ENCODE assay signal across 8 cellular contexts in genomic region chr6:159042003-159042823, GRCh38. TPM values are rescaled to one million over a fixed set of nuclear protein-coding genes. Genes with fewer than 3 reads are reported as not detected.
DNase-seq lines count a peak whose midpoint lies in the region; ATAC-seq and TF ChIP-seq lines count a peak whose summit lies in the region.

No MANE protein-coding gene starts in this region.

- TF ChIP-seq CTCF in AG04449 (IDR thresholded peaks at IDR 0.05; ENCODE audit: insufficient read depth, low read length, missing control alignments), result peak; percentile 88
- peak; percentile 67 to 97 (median 91) for TF ChIP-seq CTCF in dorsolateral prefrontal cortex (IDR thresholded peaks at IDR 0.05 in 54 of 56, conservative IDR thresholded peaks at IDR 0.05 in 2 of 56; ENCODE audit: low read depth in 1 of 56, partially characterized antibody in 56 of 56)
- TF ChIP-seq CTCF in liver (IDR thresholded peaks at IDR 0.05; ENCODE audit: low read depth, low read length, missing input control), result peak; percentile 97

- intact Hi-C loops in dorsolateral prefrontal cortex (cut with DNase I), result loop anchor here (2.0 to 5.0 kb wide), 3 partner anchors 61 to 95 kb away; no protein-coding TSS in a partner anchor

- peak overlapping the region in 13 of 59 donors; percentile 9 to 65 (median 32) for H3K27ac ChIP-seq in dorsolateral prefrontal cortex
- H3K27ac ChIP-seq in liver (ENCODE audit: low read depth in 1 of 2, low read length in 2 of 2), result peak overlapping the region; percentile 3 to 38

- H3K4me1 ChIP-seq in liver (ENCODE audit: control insufficient read depth in 4 of 4, insufficient read depth in 4 of 4, low read length in 3 of 4), result peaks cover 0 to 8% (median 5%) of the 10 kb centered on the region in 4 donors

- WGBS in liver, result 50% methylated on average over 14 of the region's 14 CpGs

- no peaks in the 10 kb centered on the region for H3K9me3 ChIP-seq in liver (ENCODE audit: control insufficient read depth in 4 of 4, low read length in 3 of 4)

- H3K27me3 ChIP-seq in dorsolateral prefrontal cortex (no peaks in the 10 kb centered on the region), liver (ENCODE audit: control insufficient read depth in 4 of 4, insufficient read depth in 4 of 4, low read length in 3 of 4) (no peaks in the 10 kb centered on the region)

- no peak overlapping the region for H3K4me3 ChIP-seq in AG04449 (ENCODE audit: low read depth, low read length)
- H3K4me3 ChIP-seq in dorsolateral prefrontal cortex, result peak overlapping the region in 37 of 59 donors; percentile 0 to 54 (median 29)
- peak overlapping the region in 2 of 3 donors; percentile 16 to 33 for H3K4me3 ChIP-seq in liver (ENCODE audit: low read depth in 1 of 3, low read length in 3 of 3)

- H3K9ac ChIP-seq in liver (ENCODE audit: low read depth in 1 of 2, low read length in 2 of 2), result peak overlapping the region; percentile 9 to 31

- no peak for DNase-seq in AG04449 (ENCODE audit: low read depth, low spot score)
- peak; percentile 64 for DNase-seq in NCI-H748 treated with DMSO at 0.1 percent for 48 hours (lab: John Stamatoyannopoulos, UW)
- DNase-seq in activated CD4-positive, alpha-beta T cell treated with anti-CD3 and anti-CD28 coated beads, Interleukin-2, amount 50 U/mL, for 4 hours, result peak; percentile 64 to 68
- DNase-seq in dorsolateral prefrontal cortex, result peak in 6 of 10 donors; percentile 35 to 74 (median 50)
- peak in 2 of 3 experiments; percentile 65 to 73 for DNase-seq in stimulated activated CD4-positive, alpha-beta T cell treated with anti-CD3 and anti-CD28 coated beads, TNF-alpha, amount 100 ng/mL, for 24 hours (ENCODE audit: low read depth in 3 of 3)

- peak; percentile 40 for ATAC-seq in GM18517 (IDR thresholded peaks at IDR 0.05; ENCODE audit: unreplicated experiment)
- peak; percentile 30 for ATAC-seq in HG03442 (IDR thresholded peaks at IDR 0.05; ENCODE audit: unreplicated experiment)

- CTCF ChIA-PET in AG04449 (lab: Yijun Ruan, JAX), result interaction anchor here (0.6 to 6.8 kb wide), 33 partner anchors 8 to 591 kb away, joined by 3 to 67 read pairs (median 4); partner anchors contain the start of gene RSPH3

- POLR2A ChIA-PET in AG04449 (lab: Yijun Ruan, JAX), result no interaction called here

- no peaks in the 10 kb centered on the region for H3K36me3 ChIP-seq in liver (ENCODE audit: control insufficient read depth in 4 of 4, insufficient read depth in 3 of 4, low read depth in 1 of 4, low read length in 3 of 4)

- peak; percentile 85 to 91 for TF ChIP-seq RAD21 in liver (IDR thresholded peaks at IDR 0.05)

TF ChIP-seq in liver, 16 proteins besides CTCF, POLR2A, EP300 and RAD21:
- TF ChIP-seq SP1 (IDR thresholded peaks at IDR 0.05) (peak; percentile 26), FOXA1 (IDR thresholded peaks at IDR 0.05) (no peak), REST (IDR thresholded peaks at IDR 0.05) (no peak), YY1 (IDR thresholded peaks at IDR 0.05) (peak; percentile 32), FOXA2 (IDR thresholded peaks at IDR 0.05) (no peak), HNF4A (conservative IDR thresholded peaks at IDR 0.05) (peak in 1 of 2 donors; percentile 5), HNF4G (IDR thresholded peaks at IDR 0.05) (no peak), EGR1 (IDR thresholded peaks at IDR 0.05; ENCODE audit: low read depth in 2 of 2) (peak in 1 of 2 donors; percentile 23)
TF ChIP-seq in liver: peak in this region for 4.

RNA-seq across cellular contexts. Expression of gene TAGAP, which starts 2.6 kb away (rescaled TPM):
- total RNA-seq in dorsolateral prefrontal cortex (1 to 10 TPM in 100 of 120 experiments, under 1 TPM in 20; 0.23 to 6.1 (median 2.0) TPM), liver (1 to 10 TPM; 1.5 to 2.0 TPM)
- polyA plus RNA-seq in liver, result under 1 TPM; 0.56 to 0.65 TPM

RNA-seq across cellular contexts. Expression of gene RSPH3, which starts 42.2 kb away (rescaled TPM):
- total RNA-seq in dorsolateral prefrontal cortex, result 10 to 100 TPM in 116 of 120 experiments, 1 to 10 TPM in 4; 8.3 to 24.5 (median 16.0) TPM
- total RNA-seq in liver, result 1 to 10 TPM; 2.8 to 3.8 TPM
- 1 to 10 TPM; 1.7 to 4.6 TPM for polyA plus RNA-seq in liver
